Comparison of ENCODE assay signal across 1 cellular context in genomic region chr1:67500413-67500959, GRCh38.
TF ChIP-seq lines count a peak whose summit lies in the region.

No MANE protein-coding gene starts in this region.

TF ChIP-seq in HepG2, 621 proteins besides CTCF, POLR2A, EP300 and RAD21 (continued from another document and continues in another):
- TF ChIP-seq, protein P1, sequence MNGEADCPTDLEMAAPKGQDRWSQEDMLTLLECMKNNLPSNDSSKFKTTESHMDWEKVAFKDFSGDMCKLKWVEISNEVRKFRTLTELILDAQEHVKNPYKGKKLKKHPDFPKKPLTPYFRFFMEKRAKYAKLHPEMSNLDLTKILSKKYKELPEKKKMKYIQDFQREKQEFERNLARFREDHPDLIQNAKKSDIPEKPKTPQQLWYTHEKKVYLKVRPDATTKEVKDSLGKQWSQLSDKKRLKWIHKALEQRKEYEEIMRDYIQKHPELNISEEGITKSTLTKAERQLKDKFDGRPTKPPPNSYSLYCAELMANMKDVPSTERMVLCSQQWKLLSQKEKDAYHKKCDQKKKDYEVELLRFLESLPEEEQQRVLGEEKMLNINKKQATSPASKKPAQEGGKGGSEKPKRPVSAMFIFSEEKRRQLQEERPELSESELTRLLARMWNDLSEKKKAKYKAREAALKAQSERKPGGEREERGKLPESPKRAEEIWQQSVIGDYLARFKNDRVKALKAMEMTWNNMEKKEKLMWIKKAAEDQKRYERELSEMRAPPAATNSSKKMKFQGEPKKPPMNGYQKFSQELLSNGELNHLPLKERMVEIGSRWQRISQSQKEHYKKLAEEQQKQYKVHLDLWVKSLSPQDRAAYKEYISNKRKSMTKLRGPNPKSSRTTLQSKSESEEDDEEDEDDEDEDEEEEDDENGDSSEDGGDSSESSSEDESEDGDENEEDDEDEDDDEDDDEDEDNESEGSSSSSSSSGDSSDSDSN (CRISPR knock-in tag; IDR thresholded peaks at IDR 0.05) = no peak; the same call in 1 of the 2 replicates
- TF ChIP-seq TAF1 (CRISPR knock-in tag; IDR thresholded peaks at IDR 0.05) = no peak
- no peak for TF ChIP-seq ZSCAN29 (CRISPR knock-in tag; conservative IDR thresholded peaks at IDR 0.05)
- TF ChIP-seq ZNF879 (CRISPR knock-in tag; IDR thresholded peaks at IDR 0.05) = no peak
- no peak for TF ChIP-seq ZNF546 (CRISPR knock-in tag; conservative IDR thresholded peaks at IDR 0.05)
- TF ChIP-seq ZNF343 (CRISPR knock-in tag; IDR thresholded peaks at IDR 0.05) = no peak
- no peak for TF ChIP-seq ZNF326 (CRISPR knock-in tag; IDR thresholded peaks at IDR 0.05; ENCODE audit: borderline replicate concordance)
- TF ChIP-seq HNF4G (IDR thresholded peaks at IDR 0.05; ENCODE audit: borderline replicate concordance, low read depth, low read length) = no peak
- no peak for TF ChIP-seq HNF4G (CRISPR knock-in tag; IDR thresholded peaks at IDR 0.05; ENCODE audit: borderline replicate concordance, low read depth)
- TF ChIP-seq MYC (CRISPR knock-in tag; IDR thresholded peaks at IDR 0.05; ENCODE audit: borderline replicate concordance) = no peak
- no peak for TF ChIP-seq ELF3 (CRISPR knock-in tag; IDR thresholded peaks at IDR 0.05)
- no peak for TF ChIP-seq KLF12 (CRISPR knock-in tag; IDR thresholded peaks at IDR 0.05; ENCODE audit: borderline replicate concordance)
- no peak; the same call in 1 of the 2 replicates for TF ChIP-seq HINFP (CRISPR knock-in tag; IDR thresholded peaks at IDR 0.05; ENCODE audit: low read depth)
- peak; percentile 22; the same call in 1 of the 2 replicates for TF ChIP-seq FOXK1 (CRISPR knock-in tag; IDR thresholded peaks at IDR 0.05; ENCODE audit: borderline replicate concordance, low read depth)
- no peak for TF ChIP-seq ZBTB20 (CRISPR knock-in tag; IDR thresholded peaks at IDR 0.05; ENCODE audit: borderline replicate concordance, low read depth)
- no peak for TF ChIP-seq EZH2 (conservative IDR thresholded peaks at IDR 0.05; ENCODE audit: low read depth, low read length)
- TF ChIP-seq, protein P2, sequence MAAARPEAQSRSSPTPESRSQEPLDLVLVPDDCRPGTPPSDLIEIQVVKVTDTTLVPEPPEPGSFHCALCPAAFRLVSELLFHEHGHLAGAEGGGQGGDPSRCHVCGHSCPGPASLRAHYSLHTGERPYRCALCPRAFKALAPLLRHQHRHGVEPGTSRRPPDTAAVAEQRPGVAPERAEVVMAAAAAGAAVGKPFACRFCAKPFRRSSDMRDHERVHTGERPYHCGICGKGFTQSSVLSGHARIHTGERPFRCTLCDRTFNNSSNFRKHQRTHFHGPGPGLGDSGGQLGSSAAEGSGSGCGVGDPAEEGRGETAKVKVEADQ (CRISPR knock-in tag; IDR thresholded peaks at IDR 0.05; ENCODE audit: borderline replicate concordance) = no peak
- peak; percentile 49 for TF ChIP-seq RARA (CRISPR knock-in tag; IDR thresholded peaks at IDR 0.05)
- TF ChIP-seq ZKSCAN8 (CRISPR knock-in tag; IDR thresholded peaks at IDR 0.05; ENCODE audit: borderline replicate concordance) = no peak
- no peak for TF ChIP-seq RORA (CRISPR knock-in tag; IDR thresholded peaks at IDR 0.05)
- no peak for TF ChIP-seq HMGA1 (CRISPR knock-in tag; conservative IDR thresholded peaks at IDR 0.05)
- TF ChIP-seq NFRKB (IDR thresholded peaks at IDR 0.05) = no peak
- TF ChIP-seq SAP130 (CRISPR knock-in tag; IDR thresholded peaks at IDR 0.05; ENCODE audit: low read depth) = no peak
- no peak for TF ChIP-seq SKI (IDR thresholded peaks at IDR 0.05; ENCODE audit: partially characterized antibody)
- no peak for TF ChIP-seq ZNF770 (CRISPR knock-in tag; IDR thresholded peaks at IDR 0.05)
- TF ChIP-seq HOXA3 (CRISPR knock-in tag; IDR thresholded peaks at IDR 0.05) = peak; percentile 66; the same call in 1 of the 2 replicates
- TF ChIP-seq ZBTB37 (CRISPR knock-in tag; IDR thresholded peaks at IDR 0.05) = no peak
- TF ChIP-seq ZBTB1 (CRISPR knock-in tag; IDR thresholded peaks at IDR 0.05; ENCODE audit: borderline replicate concordance) = no peak
- TF ChIP-seq MYNN (CRISPR knock-in tag; IDR thresholded peaks at IDR 0.05; ENCODE audit: low read depth) = no peak
- TF ChIP-seq NFE2L1 (CRISPR knock-in tag; IDR thresholded peaks at IDR 0.05; ENCODE audit: borderline replicate concordance) = no peak
- no peak for TF ChIP-seq ZNF431 (CRISPR knock-in tag; IDR thresholded peaks at IDR 0.05; ENCODE audit: borderline replicate concordance, low read depth)
- no peak for TF ChIP-seq FLYWCH1 (CRISPR knock-in tag; IDR thresholded peaks at IDR 0.05)
- TF ChIP-seq ZFP90 (CRISPR knock-in tag; IDR thresholded peaks at IDR 0.05; ENCODE audit: borderline replicate concordance) = no peak
- TF ChIP-seq ZNF670 (CRISPR knock-in tag; IDR thresholded peaks at IDR 0.05; ENCODE audit: borderline replicate concordance) = 0 out of 2 replicates have a peak, but pooled peaks have one; percentile 71
- TF ChIP-seq SIX1 (CRISPR knock-in tag; IDR thresholded peaks at IDR 0.05; ENCODE audit: borderline replicate concordance) = no peak
- TF ChIP-seq HDAC2 (CRISPR knock-in tag; IDR thresholded peaks at IDR 0.05) = peak; percentile 56; the same call in 1 of the 2 replicates
- TF ChIP-seq ZIK1 (CRISPR knock-in tag; IDR thresholded peaks at IDR 0.05; ENCODE audit: borderline replicate concordance, low read depth) = no peak
- TF ChIP-seq TOE1 (CRISPR knock-in tag; IDR thresholded peaks at IDR 0.05) = no peak
- TF ChIP-seq, protein P3, sequence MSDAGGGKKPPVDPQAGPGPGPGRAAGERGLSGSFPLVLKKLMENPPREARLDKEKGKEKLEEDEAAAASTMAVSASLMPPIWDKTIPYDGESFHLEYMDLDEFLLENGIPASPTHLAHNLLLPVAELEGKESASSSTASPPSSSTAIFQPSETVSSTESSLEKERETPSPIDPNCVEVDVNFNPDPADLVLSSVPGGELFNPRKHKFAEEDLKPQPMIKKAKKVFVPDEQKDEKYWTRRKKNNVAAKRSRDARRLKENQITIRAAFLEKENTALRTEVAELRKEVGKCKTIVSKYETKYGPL (CRISPR knock-in tag; IDR thresholded peaks at IDR 0.05) = no peak
- no peak for TF ChIP-seq ASH2L (IDR thresholded peaks at IDR 0.05; ENCODE audit: insufficient read length, low read depth, low read length)
- TF ChIP-seq ZNF576 (CRISPR knock-in tag; IDR thresholded peaks at IDR 0.05) = no peak
- TF ChIP-seq ZNF878 (CRISPR knock-in tag; IDR thresholded peaks at IDR 0.05) = no peak
- no peak for TF ChIP-seq ZNF589 (CRISPR knock-in tag; conservative IDR thresholded peaks at IDR 0.05)
- no peak for TF ChIP-seq ZNF746 (CRISPR knock-in tag; IDR thresholded peaks at IDR 0.05)
- TF ChIP-seq, protein P4, sequence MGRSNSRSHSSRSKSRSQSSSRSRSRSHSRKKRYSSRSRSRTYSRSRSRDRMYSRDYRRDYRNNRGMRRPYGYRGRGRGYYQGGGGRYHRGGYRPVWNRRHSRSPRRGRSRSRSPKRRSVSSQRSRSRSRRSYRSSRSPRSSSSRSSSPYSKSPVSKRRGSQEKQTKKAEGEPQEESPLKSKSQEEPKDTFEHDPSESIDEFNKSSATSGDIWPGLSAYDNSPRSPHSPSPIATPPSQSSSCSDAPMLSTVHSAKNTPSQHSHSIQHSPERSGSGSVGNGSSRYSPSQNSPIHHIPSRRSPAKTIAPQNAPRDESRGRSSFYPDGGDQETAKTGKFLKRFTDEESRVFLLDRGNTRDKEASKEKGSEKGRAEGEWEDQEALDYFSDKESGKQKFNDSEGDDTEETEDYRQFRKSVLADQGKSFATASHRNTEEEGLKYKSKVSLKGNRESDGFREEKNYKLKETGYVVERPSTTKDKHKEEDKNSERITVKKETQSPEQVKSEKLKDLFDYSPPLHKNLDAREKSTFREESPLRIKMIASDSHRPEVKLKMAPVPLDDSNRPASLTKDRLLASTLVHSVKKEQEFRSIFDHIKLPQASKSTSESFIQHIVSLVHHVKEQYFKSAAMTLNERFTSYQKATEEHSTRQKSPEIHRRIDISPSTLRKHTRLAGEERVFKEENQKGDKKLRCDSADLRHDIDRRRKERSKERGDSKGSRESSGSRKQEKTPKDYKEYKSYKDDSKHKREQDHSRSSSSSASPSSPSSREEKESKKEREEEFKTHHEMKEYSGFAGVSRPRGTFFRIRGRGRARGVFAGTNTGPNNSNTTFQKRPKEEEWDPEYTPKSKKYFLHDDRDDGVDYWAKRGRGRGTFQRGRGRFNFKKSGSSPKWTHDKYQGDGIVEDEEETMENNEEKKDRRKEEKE (IDR thresholded peaks at IDR 0.05) = no peak
- no peak for TF ChIP-seq ZNF740 (CRISPR knock-in tag; IDR thresholded peaks at IDR 0.05)
- no peak for TF ChIP-seq U2AF1 (optimal IDR thresholded peaks at IDR 0.05; ENCODE audit: low read depth, low read length)
- no peak for TF ChIP-seq ZNF253 (CRISPR knock-in tag; IDR thresholded peaks at IDR 0.05; ENCODE audit: borderline replicate concordance)
- TF ChIP-seq, protein P5, sequence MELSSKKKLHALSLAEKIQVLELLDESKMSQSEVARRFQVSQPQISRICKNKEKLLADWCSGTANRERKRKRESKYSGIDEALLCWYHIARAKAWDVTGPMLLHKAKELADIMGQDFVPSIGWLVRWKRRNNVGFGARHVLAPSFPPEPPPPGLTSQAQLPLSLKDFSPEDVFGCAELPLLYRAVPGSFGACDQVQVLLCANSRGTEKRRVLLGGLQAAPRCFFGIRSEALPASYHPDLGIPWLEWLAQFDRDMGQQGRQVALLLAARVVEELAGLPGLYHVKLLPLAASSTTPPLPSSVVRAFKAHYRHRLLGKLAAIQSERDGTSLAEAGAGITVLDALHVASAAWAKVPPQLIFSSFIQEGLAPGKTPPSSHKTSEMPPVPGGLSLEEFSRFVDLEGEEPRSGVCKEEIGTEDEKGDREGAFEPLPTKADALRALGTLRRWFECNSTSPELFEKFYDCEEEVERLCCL (CRISPR knock-in tag; IDR thresholded peaks at IDR 0.05; ENCODE audit: borderline replicate concordance) = no peak
- no peak for TF ChIP-seq IRX3 (CRISPR knock-in tag; IDR thresholded peaks at IDR 0.05; ENCODE audit: borderline replicate concordance, low read depth)
- peak; percentile 66 for TF ChIP-seq RXRB (CRISPR knock-in tag; IDR thresholded peaks at IDR 0.05; ENCODE audit: borderline replicate concordance)
- no peak for TF ChIP-seq CCDC6 (CRISPR knock-in tag; IDR thresholded peaks at IDR 0.05)
- no peak for TF ChIP-seq MYPOP (CRISPR knock-in tag; IDR thresholded peaks at IDR 0.05)
- TF ChIP-seq FIP1L1 (IDR thresholded peaks at IDR 0.05; ENCODE audit: borderline replicate concordance, insufficient read depth, low read depth, low read length) = no peak
- TF ChIP-seq TP53 (CRISPR knock-in tag; conservative IDR thresholded peaks at IDR 0.05) = no peak
- TF ChIP-seq POGZ (CRISPR knock-in tag; IDR thresholded peaks at IDR 0.05) = peak; percentile 59; the same call in 1 of the 2 replicates
- TF ChIP-seq KAT7 (CRISPR knock-in tag; IDR thresholded peaks at IDR 0.05; ENCODE audit: borderline replicate concordance) = no peak; the same call in 1 of the 2 replicates
- no peak for TF ChIP-seq ZNF567 (CRISPR knock-in tag; IDR thresholded peaks at IDR 0.05; ENCODE audit: borderline replicate concordance)
- no peak for TF ChIP-seq NFATC3 (CRISPR knock-in tag; IDR thresholded peaks at IDR 0.05)
